ENCODE assay signal across 8 cellular contexts in the genomic region with DNA sequence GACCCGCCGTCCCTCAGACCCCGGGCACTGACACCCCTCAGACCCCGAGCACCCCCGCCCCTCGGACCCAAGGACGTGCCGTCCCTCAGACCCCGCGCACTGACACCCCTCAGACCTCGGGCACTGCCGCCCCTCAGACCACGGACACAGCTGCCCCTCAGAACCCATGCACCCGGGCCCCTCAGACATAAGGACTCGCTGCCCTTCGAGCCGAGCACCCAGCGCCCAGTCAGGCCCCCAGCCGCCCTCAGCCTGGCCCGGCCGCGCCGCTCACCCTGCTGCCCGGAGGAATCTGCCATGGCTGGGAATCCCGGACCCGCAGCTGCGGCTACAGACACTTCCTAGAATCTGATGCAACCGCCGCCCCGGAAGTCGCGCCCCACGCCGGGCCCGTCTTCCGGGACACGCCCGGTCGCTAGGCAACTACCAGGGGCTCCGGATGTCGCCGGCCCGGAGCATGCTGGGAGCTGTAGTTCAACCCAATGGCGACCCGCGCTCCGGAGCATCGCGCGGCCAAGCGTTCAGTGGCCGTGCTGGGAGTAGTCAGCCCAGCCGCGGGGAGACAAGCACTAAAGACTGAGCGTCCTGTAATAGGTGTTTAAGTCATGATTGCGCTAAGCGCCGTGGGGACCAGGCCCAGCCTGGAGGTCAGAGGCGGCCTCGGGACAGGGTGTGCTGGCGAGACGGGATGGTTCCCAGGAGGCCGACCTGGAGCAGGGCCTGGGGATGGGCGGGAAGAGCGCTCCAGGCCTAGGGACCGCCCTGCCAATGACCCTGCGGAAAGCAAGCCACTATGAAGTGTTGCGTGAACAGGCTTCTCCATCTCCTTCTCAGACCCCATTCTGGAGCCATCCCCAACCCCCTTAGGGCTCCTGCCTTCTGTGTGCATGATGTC. TPM values are rescaled to one million over a fixed set of nuclear protein-coding genes. Genes with fewer than 3 reads are reported as not detected.
A peak's percentile ranks its signal among the peaks of the same experiment; 100 is the strongest.
DNase-seq lines count a peak whose midpoint lies in the region; ATAC-seq and TF ChIP-seq lines count a peak whose summit lies in the region.

A gene (minus strand): TSS at position 355 of the 895 bp plus-strand sequence. CDS start 56 bp downstream, at position 299.

- peak within 1 kb of the TSS; percentile 90 for H3K4me3 Mint-ChIP-seq in chondrocyte (ENCODE audit: unreplicated experiment)

- H3K27me3 Mint-ChIP-seq in chondrocyte (ENCODE audit: low read depth): no peaks in the 10 kb centered on the region

- H3K27ac Mint-ChIP-seq in chondrocyte (ENCODE audit: unreplicated experiment): peak within 1 kb of the TSS; percentile 91

- TF ChIP-seq CTCF in AG09319 (IDR thresholded peaks at IDR 0.05; ENCODE audit: low read depth, low read length) (no peak), chondrocyte (IDR thresholded peaks at IDR 0.05) (no peak)

- peaks cover 6% of the 10 kb centered on the region for H3K36me3 Mint-ChIP-seq in chondrocyte (ENCODE audit: low read depth)

- peaks cover 45% of the 10 kb centered on the region for H3K4me1 Mint-ChIP-seq in chondrocyte (ENCODE audit: low read depth)

- H3K9me3 Mint-ChIP-seq in chondrocyte (ENCODE audit: low read depth): no peaks in the 10 kb centered on the region

- ATAC-seq in GM19035 (IDR thresholded peaks at IDR 0.05; ENCODE audit: unreplicated experiment): peak; percentile 95
- ATAC-seq in HG03354 (IDR thresholded peaks at IDR 0.05; ENCODE audit: poor library complexity, severe bottlenecking, unreplicated experiment): peak; percentile 98

- DNase-seq in AG09319 (ENCODE audit: extremely low read depth, low read depth): peak; percentile 81
- peak; percentile 90 for DNase-seq in NCI-H446 treated with DMSO at 0.1 percent for 48 hours (lab: John Stamatoyannopoulos, UW)
- peak; percentile 90 for DNase-seq in activated CD4-positive, alpha-beta T cell treated with anti-CD3 and anti-CD28 coated beads for 1 hour
- DNase-seq in chondrocyte (ENCODE audit: low spot score): peak; percentile 98
- DNase-seq in kidney glomerular epithelial cell (lab: John Stamatoyannopoulos, UW): peak; percentile 89
- peak; percentile 81 to 90 for DNase-seq in stimulated activated CD4-positive, alpha-beta T cell treated with anti-CD3 and anti-CD28 coated beads, Interleukin-1b, Interleukin-23, amount 100 ng/mL, for 1 hour (ENCODE audit: low read depth in 2 of 2)

RNA-seq across cellular contexts. Expression of the gene that starts here (rescaled TPM):
- total RNA-seq in chondrocyte: 49.3 to 106 TPM (median 101 TPM) in 3 replicates

Comparison
In these comparisons a context has a peak if more than half of its experiments do, and no peak if none do; other contexts are left out.
1. Peak in every context shown above with its lines: DNase-seq and ATAC-seq.